Comparison of ENCODE assay signal across 33 cellular contexts in genomic region chr9:27282269-27282668, GRCh38. TPM values are rescaled to one million over a fixed set of nuclear protein-coding genes. Genes with fewer than 3 reads are reported as not detected.
"Had no signal": no experiment of that assay in that cellular context is flagged by ENCODE, and none has a peak within 500 bp of the region (broad histone marks: within the 10 kb centered on the region; RNA-seq: fewer than 3 reads in every experiment).

No MANE protein-coding gene starts in this region.

- H3K27me3 ChIP-seq: colonic mucosa, esophagus muscularis mucosa, gastroesophageal sphincter, right atrium auricular region, suprapubic skin, transverse colon, vagina had no signal

- H3K36me3 ChIP-seq: colonic mucosa, esophagus muscularis mucosa, gastroesophageal sphincter, heart right ventricle, neutrophil, prostate gland, right atrium auricular region, suprapubic skin, transverse colon, vagina had no signal

- H3K9me3 ChIP-seq: colonic mucosa, esophagus muscularis mucosa, gastroesophageal sphincter, heart right ventricle, neutrophil, prostate gland, right atrium auricular region, suprapubic skin, transverse colon, vagina had no signal

- H3K4me1 ChIP-seq: colonic mucosa, foreskin keratinocyte, gastroesophageal sphincter, prostate gland, right atrium auricular region, transverse colon, vagina had no signal

- DNase-seq: colonic mucosa; dermis blood vessel endothelial cell; effector memory CD4-positive, alpha-beta T cell; foreskin keratinocyte; heart right ventricle; hippocampal formation; immature natural killer cell; natural killer cell; stimulated activated CD4-positive, alpha-beta T cell treated with anti-CD3 and anti-CD28 coated beads, Interleukin-12 subunit alpha, Interleukin-12 subunit beta, amount 100 ng/mL, for 4 hours; stimulated activated CD4-positive, alpha-beta T cell treated with anti-CD3 and anti-CD28 coated beads, Interleukin-1b, Interleukin-23, amount 100 ng/mL, for 48 hours; stimulated activated CD4-positive, alpha-beta T cell treated with anti-CD3 and anti-CD28 coated beads, Interleukin-4, amount 100 ng/mL, for 1 hour; stimulated activated CD8-positive, alpha-beta memory T cell treated with anti-CD3 and anti-CD28 coated beads, Interleukin-4, amount 100 ng/mL, for 48 hours; stimulated activated naive CD4-positive, alpha-beta T cell; stimulated activated naive CD8-positive, alpha-beta T cell treated with anti-CD3 and anti-CD28 coated beads, Interleukin-15, amount 100 ng/mL, for 72 hours; transverse colon had no signal

- H3K27ac ChIP-seq: colonic mucosa, esophagus muscularis mucosa, foreskin keratinocyte, gastroesophageal sphincter, heart right ventricle, neutrophil, prostate gland, right atrium auricular region, suprapubic skin, transverse colon, vagina had no signal

- ATAC-seq: foreskin keratinocyte; gastroesophageal sphincter; heart right ventricle; left lobe of liver; natural killer cell; sciatic nerve; stimulated activated naive CD8-positive, alpha-beta T cell treated with anti-CD3 and anti-CD28 coated beads, Interleukin-15, amount 100 ng/mL, for 72 hours had no signal

- H3K4me2 ChIP-seq: smooth muscle cell had no signal

- H3K4me3 ChIP-seq: colonic mucosa, esophagus muscularis mucosa, gastroesophageal sphincter, heart right ventricle, lung, prostate gland, right atrium auricular region, smooth muscle cell, suprapubic skin, transverse colon, vagina had no signal

RNA-seq across cellular contexts. Expression of gene EQTN, which starts 14.7 kb away (rescaled TPM):
- total RNA-seq: dermis blood vessel endothelial cell, endothelial cell of umbilical vein, epithelial cell of proximal tubule, fibroblast of lung, foreskin keratinocyte, heart right ventricle, left lobe of liver, mononuclear cell, natural killer cell, osteoblast, right atrium auricular region, smooth muscle cell, vagina had no signal
- polyA plus RNA-seq: endothelial cell of umbilical vein, fibroblast of lung, heart right ventricle, immature natural killer cell, liver, neural cell, smooth muscle cell had no signal
